8 cellular contexts compared by ENCODE assay signal in the genomic region with DNA sequence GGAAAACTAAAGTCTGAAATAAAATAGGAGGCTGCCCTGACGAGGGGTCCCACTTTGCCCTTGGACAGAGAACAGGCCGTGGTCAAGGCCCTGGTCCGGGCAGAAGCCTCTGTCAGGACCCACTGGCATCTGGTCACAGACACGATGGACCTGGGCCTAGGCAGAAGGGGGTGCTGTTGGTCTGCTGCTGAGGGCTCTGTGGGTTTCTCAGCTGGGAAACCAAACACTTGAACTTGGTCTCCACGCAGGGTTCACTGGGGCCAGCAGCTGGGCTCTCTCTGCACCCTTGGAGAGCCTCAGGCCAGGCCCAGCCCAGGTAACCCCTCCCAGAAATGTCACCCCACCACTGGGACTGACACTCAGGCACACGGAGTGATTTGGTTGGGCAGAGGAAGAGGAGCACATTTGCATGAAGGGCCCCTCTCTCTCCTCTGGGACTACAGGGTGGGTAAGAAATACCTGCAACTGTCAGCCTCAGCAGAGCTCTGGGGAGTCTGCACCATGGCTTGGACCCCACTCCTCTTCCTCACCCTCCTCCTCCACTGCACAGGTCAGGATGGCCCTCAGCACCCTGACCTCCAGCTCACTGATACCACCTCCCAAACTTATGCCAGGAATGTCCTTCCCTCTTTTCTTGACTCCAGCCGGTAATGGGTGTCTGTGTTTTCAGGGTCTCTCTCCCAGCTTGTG. TPM values are rescaled to one million over a fixed set of nuclear protein-coding genes. Genes with fewer than 3 reads are reported as not detected.
DNase-seq lines count a peak whose midpoint lies in the region; ATAC-seq, FAIRE-seq and TF ChIP-seq lines count a peak whose summit lies in the region.

No MANE protein-coding gene starts in this region.

- no peak overlapping the region for H2AFZ ChIP-seq in SU-DHL-6 (ENCODE audit: low read depth, low read length, severe bottlenecking)
- no peak overlapping the region for H2AFZ ChIP-seq in HepG2 (ENCODE audit: low read length)

- H3K4me3 ChIP-seq in SU-DHL-6 (ENCODE audit: insufficient read depth, low read length, poor library complexity, severe bottlenecking) = peak overlapping the region; percentile 52
- no peak overlapping the region for H3K4me3 ChIP-seq in HepG2 (replicated peaks in 1 of 3; ENCODE audit: insufficient read depth in 1 of 3, low read depth in 2 of 3, low read length in 3 of 3)

- TF ChIP-seq EP300 in HepG2 (IDR thresholded peaks at IDR 0.05; ENCODE audit: low read depth in 2 of 2, low read length in 2 of 2) (no peak), HepG2 (CRISPR knock-in tag; IDR thresholded peaks at IDR 0.05; ENCODE audit: borderline replicate concordance) (no peak)

- intact Hi-C loops in HepG2 (cut with micrococcal nuclease; ENCODE audit: unreplicated experiment) = no loop called here

- no peaks in the 10 kb centered on the region for H3K4me1 ChIP-seq in HepG2 (ENCODE audit: insufficient read depth, low read length)

- ATAC-seq in HG02588 (IDR thresholded peaks at IDR 0.05; ENCODE audit: unreplicated experiment) (peak; percentile 55), HepG2 (peak; percentile 88), GM18520 (IDR thresholded peaks at IDR 0.05; ENCODE audit: unreplicated experiment) (no peak)

- DNase-seq in DMS53 (lab: John Stamatoyannopoulos, UW) = peak; percentile 42
- no peak for DNase-seq in DMS53 treated with DMSO at 0.1 percent for 48 hours (lab: John Stamatoyannopoulos, UW; ENCODE audit: unreplicated experiment)
- peak; percentile 13 for DNase-seq in HepG2 (ENCODE audit: low spot score)
- no peak for DNase-seq in Kasumi-1 (lab: John Stamatoyannopoulos, UW)
- DNase-seq in T-helper 2 cell treated with Interferon-gamma antibody and Interleukin-4, amounts not matched to agents 5 μg/mL and 100 μg/mL, for 36 hours (ENCODE audit: low spot score) = no peak

- H4K20me1 ChIP-seq in SU-DHL-6 (ENCODE audit: low read depth, low read length) (no peaks in the 10 kb centered on the region), HepG2 (ENCODE audit: insufficient read depth, low read length) (no peaks in the 10 kb centered on the region)

- H3K9me3 Mint-ChIP-seq in T-helper 2 cell treated with Interferon-gamma antibody and Interleukin-4, amounts not matched to agents 5 μg/mL and 100 μg/mL, for 36 hours = no peaks in the 10 kb centered on the region

- FAIRE-seq in HepG2 (lab: Jason Lieb, UNC) = no peak

- H3K9me2 ChIP-seq in SU-DHL-6 (replicated peaks; ENCODE audit: insufficient read depth, low read length) = no peaks in the 10 kb centered on the region

- H3K4me2 ChIP-seq in SU-DHL-6 (ENCODE audit: low read depth, low read length, poor library complexity, severe bottlenecking) (peak overlapping the region; percentile 85), HepG2 (ENCODE audit: low read depth, low read length) (no peak overlapping the region)

- TF ChIP-seq CTCF in SU-DHL-6 (IDR thresholded peaks at IDR 0.05; ENCODE audit: insufficient read depth, low read length, poor library complexity, severe bottlenecking) (peak; percentile 43), HepG2 (CRISPR knock-in tag; IDR thresholded peaks at IDR 0.05) (peak; percentile 78)

- peaks cover 13% of the 10 kb centered on the region for H3K27me3 Mint-ChIP-seq in T-helper 2 cell treated with Interferon-gamma antibody and Interleukin-4, amounts not matched to agents 5 μg/mL and 100 μg/mL, for 36 hours (ENCODE audit: low read depth)

- BruUV-seq in HepG2 (replicated peaks; lab: Mats Ljungman, UMichigan) = no TSS peak

- H3K36me3 ChIP-seq in SU-DHL-6 (ENCODE audit: low read length) (no peaks in the 10 kb centered on the region), HepG2 (replicated peaks in 1 of 2; ENCODE audit: control insufficient read depth in 1 of 2, insufficient read depth in 2 of 2, low read length in 2 of 2) (no peaks in the 10 kb centered on the region)

- 21% methylated on average over 4 of the region's 7 CpGs for WGBS in HepG2 (ENCODE audit: low lambda C conversion rate)

- peak overlapping the region; percentile 74 for H3K9ac ChIP-seq in SU-DHL-6 (ENCODE audit: low read length)
- no peak overlapping the region for H3K9ac ChIP-seq in HepG2 (ENCODE audit: insufficient read depth, low read depth, low read length)

- TF ChIP-seq RAD21 in HepG2 (CRISPR knock-in tag; IDR thresholded peaks at IDR 0.05) = peak; percentile 69

- POLR2A ChIA-PET in HepG2 (lab: Yijun Ruan, JAX) = no interaction called here

- H3K27ac Mint-ChIP-seq in T-helper 2 cell treated with Interferon-gamma antibody and Interleukin-4, amounts not matched to agents 5 μg/mL and 100 μg/mL, for 36 hours = no peak overlapping the region

- H3K9me3 ChIP-seq in SU-DHL-6 (ENCODE audit: insufficient read depth, low read length) = no peaks in the 10 kb centered on the region
- H3K9me3 ChIP-seq in HepG2 (ENCODE audit: low read length) = no peaks in the 10 kb centered on the region

- H3K4me1 Mint-ChIP-seq in T-helper 2 cell treated with Interferon-gamma antibody and Interleukin-4, amounts not matched to agents 5 μg/mL and 100 μg/mL, for 36 hours (ENCODE audit: low read depth) = no peaks in the 10 kb centered on the region

- H3F3A ChIP-seq in SU-DHL-6 (ENCODE audit: insufficient read depth) = peaks cover 62% of the 10 kb centered on the region

- H3K27me3 ChIP-seq in SU-DHL-6 (ENCODE audit: low read length) (no peaks in the 10 kb centered on the region), HepG2 (ENCODE audit: control insufficient read depth in 1 of 2, insufficient read depth in 2 of 2, low read length in 2 of 2) (peaks cover 0 to 18% of the 10 kb centered on the region in 2 experiments; a peak in 3 of 5 replicates)

- H3K4me3 Mint-ChIP-seq in T-helper 2 cell treated with Interferon-gamma antibody and Interleukin-4, amounts not matched to agents 5 μg/mL and 100 μg/mL, for 36 hours = no peak overlapping the region

- H3K27ac ChIP-seq in SU-DHL-6 (ENCODE audit: low read depth, low read length) = peak overlapping the region; percentile 98
- H3K27ac ChIP-seq in HepG2 (ENCODE audit: extremely low read length, insufficient read depth, low read length) = no peak overlapping the region

- H3K36me3 Mint-ChIP-seq in T-helper 2 cell treated with Interferon-gamma antibody and Interleukin-4, amounts not matched to agents 5 μg/mL and 100 μg/mL, for 36 hours (ENCODE audit: low read depth) = no peaks in the 10 kb centered on the region

- CTCF ChIA-PET in HepG2 (lab: Yijun Ruan, JAX; ENCODE audit: low intra/inter-chr PET ratio, low total read pairs) = interaction anchor here (1.3 kb wide), 1 partner anchor 164 kb away, joined by 4 read pairs; no protein-coding TSS in a partner anchor

- in situ Hi-C loops in HepG2 (cut with HindIII; ENCODE audit: extremely low pct_ligation_motif_present, low pct_unique_long_range_greater_than_20kb) = no loop called here

- no peak for TF ChIP-seq POLR2A in HepG2 (IDR thresholded peaks at IDR 0.05; ENCODE audit: insufficient read depth in 1 of 2, low read depth in 2 of 2, low read length in 2 of 2)

- peaks cover 43% of the 10 kb centered on the region for H3K79me2 ChIP-seq in SU-DHL-6 (ENCODE audit: insufficient read depth, low read length)
- H3K79me2 ChIP-seq in HepG2 (ENCODE audit: insufficient read depth, low read length) = no peaks in the 10 kb centered on the region

TF ChIP-seq in HepG2, 621 proteins besides CTCF, POLR2A, EP300 and RAD21 (continues in another document):
- TF ChIP-seq, protein P1, sequence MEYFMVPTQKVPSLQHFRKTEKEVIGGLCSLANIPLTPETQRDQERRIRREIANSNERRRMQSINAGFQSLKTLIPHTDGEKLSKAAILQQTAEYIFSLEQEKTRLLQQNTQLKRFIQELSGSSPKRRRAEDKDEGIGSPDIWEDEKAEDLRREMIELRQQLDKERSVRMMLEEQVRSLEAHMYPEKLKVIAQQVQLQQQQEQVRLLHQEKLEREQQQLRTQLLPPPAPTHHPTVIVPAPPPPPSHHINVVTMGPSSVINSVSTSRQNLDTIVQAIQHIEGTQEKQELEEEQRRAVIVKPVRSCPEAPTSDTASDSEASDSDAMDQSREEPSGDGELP (IDR thresholded peaks at IDR 0.05; ENCODE audit: borderline replicate concordance, low read depth) = peak; percentile 54
- TF ChIP-seq HDAC1 (CRISPR knock-in tag; IDR thresholded peaks at IDR 0.05) (no peak), STAG1 (CRISPR knock-in tag; IDR thresholded peaks at IDR 0.05) (peak; percentile 72), SKI (IDR thresholded peaks at IDR 0.05; ENCODE audit: partially characterized antibody) (peak; percentile 19), SP4 (CRISPR knock-in tag; IDR thresholded peaks at IDR 0.05) (0 out of 2 replicates have a peak, but pooled peaks have one; percentile 18), ARID2 (CRISPR knock-in tag; IDR thresholded peaks at IDR 0.05; ENCODE audit: borderline replicate concordance) (no peak)

RNA-seq across cellular contexts. Expression of gene TOP3B, which starts 48.1 kb away (rescaled TPM):
- total RNA-seq in HepG2 (2016; rRNA removed; fragmentation: Illumina TruSeq; extraction: Trizol) = 18.2 and 28.5 TPM in 2 replicates
- total RNA-seq in HepG2 (2016; cell fraction: cytosol; rRNA removed; fragmentation: Illumina TruSeq; extraction: Trizol; ENCODE audit: low read depth) = 15.2 and 19.6 TPM in 2 replicates
- 16.3 and 26.7 TPM in 2 replicates for total RNA-seq in HepG2 (2016; cell fraction: insoluble cytoplasmic fraction; rRNA removed; fragmentation: Illumina TruSeq; extraction: Trizol)
- 11.0 and 11.7 TPM in 2 replicates for total RNA-seq in HepG2 (2016; cell fraction: membrane; rRNA removed; fragmentation: Illumina TruSeq; extraction: Trizol)
- 44.1 and 55.2 TPM in 2 replicates for total RNA-seq in HepG2 (2016; cell fraction: nucleus; rRNA removed; fragmentation: Illumina TruSeq; extraction: Trizol)
- polyA plus RNA-seq in HepG2 (2011; rRNA removed) = 29.7 and 36.2 TPM in 2 replicates
- polyA plus RNA-seq in HepG2 (2011; cell fraction: cytosol; rRNA removed) = 8.8 and 12.0 TPM in 2 replicates
- polyA plus RNA-seq in HepG2 (2011; cell fraction: nucleus; rRNA removed) = 321 and 373 TPM in 2 replicates
- 22.3 and 45.3 TPM in 2 replicates for polyA plus RNA-seq in HepG2 (2012)
- polyA plus RNA-seq in HepG2 (2016; cell fraction: cytosol; fragmentation: Illumina TruSeq; extraction: Trizol; ENCODE audit: low read depth) = 1.6 and 1.8 TPM in 2 replicates
- polyA plus RNA-seq in HepG2 (2016; cell fraction: insoluble cytoplasmic fraction; fragmentation: Illumina TruSeq; extraction: Trizol; ENCODE audit: low read depth) = 13.9 and 14.0 TPM in 2 replicates
- 2.7 and 2.9 TPM in 2 replicates for polyA plus RNA-seq in HepG2 (2016; cell fraction: membrane; fragmentation: Illumina TruSeq; extraction: Trizol; ENCODE audit: low read depth)
- polyA plus RNA-seq in HepG2 (2016; cell fraction: nucleus; fragmentation: Illumina TruSeq; extraction: Trizol; ENCODE audit: insufficient read depth, low read depth) = 115 and 122 TPM in 2 replicates
- 29.4 and 31.9 TPM in 2 replicates for polyA minus RNA-seq in HepG2 (2011; rRNA and poly(A)+ RNA removed; ENCODE audit: low replicate concordance)
- polyA minus RNA-seq in HepG2 (2011; cell fraction: cytosol; rRNA and poly(A)+ RNA removed) = 3.7 and 5.9 TPM in 2 replicates
- 49.7 and 52.4 TPM in 2 replicates for polyA minus RNA-seq in HepG2 (2011; cell fraction: nucleus; rRNA and poly(A)+ RNA removed)

Comparison
In these comparisons a context has a peak if more than half of its experiments do, and no peak if none do; other contexts are left out.
1. DNase-seq: peak in DMS53 (single experiment) and HepG2 (single experiment); none in DMS53 treated with DMSO at 0.1 percent for 48 hours (single experiment), Kasumi-1 (0 of 2) and T-helper 2 cell treated with Interferon-gamma antibody and Interleukin-4, amounts not matched to agents 5 μg/mL and 100 μg/mL, for 36 hours (single experiment).